ENCODE assay signal across 18 cellular contexts in the genomic region with DNA sequence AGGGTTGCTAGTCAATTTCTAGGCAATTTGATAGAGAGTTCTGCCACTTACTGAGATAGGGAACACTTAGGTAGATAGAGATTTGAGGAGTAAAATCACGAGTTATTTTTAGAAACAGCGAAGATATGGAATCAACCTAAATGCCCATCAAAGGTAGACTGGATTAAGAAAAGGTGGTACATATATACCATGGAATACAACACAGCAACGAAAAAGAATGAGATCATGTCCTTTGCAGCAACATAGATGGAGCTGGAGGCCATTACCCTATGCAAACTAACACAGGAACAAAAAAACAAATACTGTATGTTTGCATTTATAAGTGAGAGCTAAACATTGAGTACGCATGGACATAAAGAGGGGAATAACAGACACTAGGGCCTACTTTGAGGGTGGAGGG. TPM values are rescaled to one million over a fixed set of nuclear protein-coding genes. Genes with fewer than 3 reads are reported as not detected.
DNase-seq lines count a peak whose midpoint lies in the region; TF ChIP-seq lines count a peak whose summit lies in the region.
"Had no signal": no experiment of that assay in that cellular context is flagged by ENCODE, and none has a peak within 500 bp of the region (broad histone marks: within the 10 kb centered on the region; RNA-seq: fewer than 3 reads in every experiment).

No MANE protein-coding gene starts in this region.

- H3K36me3 ChIP-seq in GM23248 (ENCODE audit: low read depth) (peaks cover 58% of the 10 kb centered on the region), HEK293 (ENCODE audit: control insufficient read depth in 2 of 2, insufficient read depth in 1 of 2, low read length in 2 of 2) (peaks cover 0 to 7% of the 10 kb centered on the region in 2 experiments; a peak in 2 of 3 replicates), adipocyte (ENCODE audit: control insufficient read depth, insufficient read depth, low read length, severe bottlenecking) (peaks cover 33% of the 10 kb centered on the region)
- H3K36me3 ChIP-seq: BLaER1 had no signal

- peaks cover 1% of the 10 kb centered on the region; the same call in 1 of the 2 replicates for H3K9me2 ChIP-seq in GM23248 (ENCODE audit: insufficient read depth)

- in situ Hi-C loops in GM23248 (cut with MboI), result loop anchor here (10.0 kb wide), 1 partner anchor 383 kb away; no protein-coding TSS in a partner anchor

- no peaks in the 10 kb centered on the region for H3K9me3 Mint-ChIP-seq in glutamatergic neuron (ENCODE audit: unreplicated experiment)
- H3K9me3 Mint-ChIP-seq: H9 had no signal

- H3K9ac ChIP-seq in GM23248 (no peak overlapping the region), adipocyte (ENCODE audit: low read length) (no peak overlapping the region)
- H3K9ac ChIP-seq: BLaER1 had no signal

- peaks cover 81% of the 10 kb centered on the region for H3K4me1 ChIP-seq in GM23248 (ENCODE audit: insufficient read depth)
- peaks cover 14% of the 10 kb centered on the region for H3K4me1 ChIP-seq in HEK293 (ENCODE audit: control insufficient read depth, insufficient read depth, low read length)
- peaks cover 81% of the 10 kb centered on the region for H3K4me1 ChIP-seq in adipocyte (ENCODE audit: control insufficient read depth, insufficient read depth, low read length)

- no peak overlapping the region for H3K4me3 Mint-ChIP-seq in glutamatergic neuron (ENCODE audit: unreplicated experiment)
- H3K4me3 Mint-ChIP-seq: CD14-positive monocyte; CD4-positive, alpha-beta memory T cell; H9 had no signal

- peaks cover 100% of the 10 kb centered on the region for H3K79me2 ChIP-seq in GM23248 (ENCODE audit: insufficient read depth)

- H3K27ac ChIP-seq in GM23248, result 0 out of 2 replicates have a peak overlapping the region, but pooled peaks have one; percentile 1
- no peak overlapping the region for H3K27ac ChIP-seq in HEK293 (ENCODE audit: extremely low read depth, low read depth, low read length)
- H3K27ac ChIP-seq: A549, BLaER1 had no signal

- H3K27me3 ChIP-seq in GM23248 (replicated peaks; ENCODE audit: insufficient read depth) (no peaks in the 10 kb centered on the region), adipocyte (replicated peaks; ENCODE audit: control insufficient read depth, insufficient read depth, low read length) (no peaks in the 10 kb centered on the region)
- H3K27me3 ChIP-seq: BLaER1 had no signal

- POLR2A ChIA-PET in HEK293 (lab: Yijun Ruan, JAX), result no interaction called here

- no peak for TF ChIP-seq CTCF in HEK293 (tag by site-specific recombination; IDR thresholded peaks at IDR 0.05)
- no peak for TF ChIP-seq CTCF in glutamatergic neuron (IDR thresholded peaks at IDR 0.05; ENCODE audit: partially characterized antibody, unreplicated experiment)

- H3K4me2 ChIP-seq in GM23248 (ENCODE audit: unreplicated experiment), result peak overlapping the region; percentile 99
- H3K4me2 ChIP-seq: A549, BLaER1 had no signal

- DNase-seq in GM23248, result no peak
- DNase-seq in adipocyte (ENCODE audit: low read depth), result no peak
- DNase-seq in glutamatergic neuron, result no peak
- no peak for DNase-seq in ecto neural progenitor cell (ENCODE audit: low spot score)
- no peak for DNase-seq in NCI-H2107 (lab: John Stamatoyannopoulos, UW)
- DNase-seq in central memory CD4-positive, alpha-beta T cell, result no peak
- DNase-seq: AML-193; CD4-positive, alpha-beta memory T cell; DMS153; DMS79; GDM1; GOT3; H9; KBM-7 had no signal

- WGBS in GM23248 (ENCODE audit: low coverage in 1 of 2, low lambda C conversion rate in 2 of 2, missing lambda C conversion rate in 2 of 2), 2 experiments, result 97 to 99% methylated on average over 4 of the region's 4 CpGs

- CTCF ChIA-PET in HEK293 (lab: Yijun Ruan, JAX), result interaction anchor here (0.7 to 0.8 kb wide), 2 partner anchors 59 to 94 kb away, joined by 3 to 4 read pairs; no protein-coding TSS in a partner anchor

- peaks cover 65% of the 10 kb centered on the region for H4K20me1 ChIP-seq in GM23248 (ENCODE audit: insufficient read depth)
- H4K20me1 ChIP-seq: BLaER1 had no signal

- no peaks in the 10 kb centered on the region for H3K27me3 Mint-ChIP-seq in glutamatergic neuron (ENCODE audit: unreplicated experiment)
- H3K27me3 Mint-ChIP-seq: CD4-positive, alpha-beta memory T cell had no signal

- H2AFZ ChIP-seq in GM23248, result no peak overlapping the region

- H3K4me3 ChIP-seq in GM23248, result peak overlapping the region; percentile 48
- H3K4me3 ChIP-seq in HEK293 (ENCODE audit: low read depth, low read length), result no peak overlapping the region
- peak overlapping the region; percentile 60 for H3K4me3 ChIP-seq in adipocyte (ENCODE audit: low read length)
- H3K4me3 ChIP-seq: A549, BLaER1 had no signal

- H3F3A ChIP-seq in GM23248 (ENCODE audit: insufficient read depth), result peaks cover 89% of the 10 kb centered on the region

- H3K9me3 ChIP-seq in GM23248 (ENCODE audit: low read depth), result no peaks in the 10 kb centered on the region
- H3K9me3 ChIP-seq in HEK293 (ENCODE audit: control insufficient read depth, insufficient read depth, low read depth, low read length), result no peaks in the 10 kb centered on the region
- no peaks in the 10 kb centered on the region for H3K9me3 ChIP-seq in adipocyte (ENCODE audit: control insufficient read depth, low read length)
- H3K9me3 ChIP-seq: A549, BLaER1 had no signal

- peaks cover 24% of the 10 kb centered on the region for H3K4me1 Mint-ChIP-seq in glutamatergic neuron (ENCODE audit: low read depth, unreplicated experiment)

- H3K36me3 Mint-ChIP-seq in glutamatergic neuron (ENCODE audit: unreplicated experiment), result peaks cover 6% of the 10 kb centered on the region

- peak overlapping the region; percentile 10 for H3K27ac Mint-ChIP-seq in glutamatergic neuron (ENCODE audit: unreplicated experiment)
- H3K27ac Mint-ChIP-seq: CD14-positive monocyte; CD4-positive, alpha-beta memory T cell; H9 had no signal

TF ChIP-seq in HEK293, 187 proteins besides CTCF, POLR2A, EP300 and RAD21:
- no peak for TF ChIP-seq ZNF707 (tag by site-specific recombination; IDR thresholded peaks at IDR 0.05)
- TF ChIP-seq BCL6B (tag by site-specific recombination; IDR thresholded peaks at IDR 0.05), result no peak
- TF ChIP-seq ZNF146 (tag by site-specific recombination; IDR thresholded peaks at IDR 0.05), result peak; percentile 47

RNA-seq across cellular contexts. Expression of gene ELL2, which starts 9.7 kb away (rescaled TPM):
- 228 and 243 TPM in 2 replicates for total RNA-seq in GM23248 (2014; rRNA removed; shearing (Covaris generic))
- 147 and 159 TPM in 2 replicates for polyA plus RNA-seq in GM23248 (2016; fragmentation: Nextera tagmentation; extraction: Ambion mirVana)
- 97.0 TPM for total RNA-seq in glutamatergic neuron (ENCODE audit: unreplicated experiment)
